20 cellular contexts compared by ENCODE assay signal in the genomic region with DNA sequence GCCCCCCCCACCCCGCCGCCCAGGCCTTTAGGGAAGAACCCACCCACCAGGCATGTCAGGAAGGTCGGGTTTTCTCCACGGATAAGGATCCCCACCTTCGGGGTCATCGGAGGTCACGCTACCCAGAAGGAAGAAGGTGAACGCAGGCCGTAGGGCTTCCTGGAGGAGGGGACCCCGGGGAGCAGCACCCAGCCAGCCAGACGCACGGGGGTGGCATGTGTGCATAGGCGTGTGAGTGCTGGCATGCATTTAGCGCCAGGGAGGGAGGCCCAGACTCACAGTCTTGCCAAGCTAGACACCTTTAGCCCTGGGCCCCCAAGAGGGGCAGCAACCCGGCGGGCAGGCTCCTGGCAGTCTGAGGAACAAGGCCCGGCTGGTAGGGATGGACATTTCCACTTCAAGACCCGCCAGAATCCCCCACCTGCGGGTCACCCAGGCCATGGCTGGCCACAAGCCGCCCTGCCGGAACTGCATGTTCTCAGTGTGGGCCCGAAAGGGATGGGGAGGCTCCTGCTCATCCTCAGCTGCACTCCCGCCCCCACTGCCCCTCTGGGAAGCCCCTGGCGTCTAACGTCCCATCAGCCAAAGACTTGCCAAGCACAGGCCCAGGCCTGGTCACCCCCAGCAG. TPM values are rescaled to one million over a fixed set of nuclear protein-coding genes. Genes with fewer than 3 reads are reported as not detected.
DNase-seq lines count a peak whose midpoint lies in the region; ATAC-seq and TF ChIP-seq lines count a peak whose summit lies in the region.
"Had no signal": no experiment of that assay in that cellular context is flagged by ENCODE, and none has a peak within 500 bp of the region (broad histone marks: within the 10 kb centered on the region; RNA-seq: fewer than 3 reads in every experiment).

No MANE protein-coding gene starts in this region.

- POLR2A ChIA-PET in WTC11 (lab: Charles Lee) = no interaction called here

- no peak overlapping the region for H3K4me3 Mint-ChIP-seq in activated T-cell treated with anti-CD3 and anti-CD28 coated beads, Interleukin-2, amount 50 U/mL, for 24 hours
- no peak overlapping the region for H3K4me3 Mint-ChIP-seq in activated T-cell treated with anti-CD3 and anti-CD28 coated beads, Interleukin-2, amount 50 U/mL, for 72 hours
- H3K4me3 Mint-ChIP-seq in dendritic cell treated with granulocyte-macrophage colony-stimulating factor and Interleukin-4, amounts not matched to agents 40 ng/mL and 50 ng/mL, for 4 days = no peak overlapping the region
- H3K4me3 Mint-ChIP-seq in stimulated activated effector memory CD8-positive, alpha-beta T cell treated with anti-CD3 and anti-CD28 coated beads, Interleukin-12 subunit alpha, Interleukin-12 subunit beta, amount 100 ng/mL, for 72 hours = no peak overlapping the region
- no peak overlapping the region for H3K4me3 Mint-ChIP-seq in WTC11
- H3K4me3 Mint-ChIP-seq: activated naive CD4-positive, alpha-beta T cell treated with anti-CD3 and anti-CD28 coated beads, Interleukin-2, amount 50 U/mL, for 24 hours had no signal

- H3K4me3 ChIP-seq in NB4 (ENCODE audit: low read depth, low read length) = peak overlapping the region; percentile 61
- H3K4me3 ChIP-seq: GM23248, sigmoid colon, transverse colon had no signal

- peaks cover 12% of the 10 kb centered on the region for H3K4me1 Mint-ChIP-seq in activated T-cell treated with anti-CD3 and anti-CD28 coated beads, Interleukin-2, amount 50 U/mL, for 24 hours (ENCODE audit: low read depth)
- peaks cover 14% of the 10 kb centered on the region for H3K4me1 Mint-ChIP-seq in activated T-cell treated with anti-CD3 and anti-CD28 coated beads, Interleukin-2, amount 50 U/mL, for 72 hours (ENCODE audit: low read depth)
- H3K4me1 Mint-ChIP-seq in dendritic cell treated with granulocyte-macrophage colony-stimulating factor and Interleukin-4, amounts not matched to agents 40 ng/mL and 50 ng/mL, for 4 days (ENCODE audit: low read depth) = peaks cover 48% of the 10 kb centered on the region
- peaks cover 18% of the 10 kb centered on the region for H3K4me1 Mint-ChIP-seq in stimulated activated effector memory CD8-positive, alpha-beta T cell treated with anti-CD3 and anti-CD28 coated beads, Interleukin-12 subunit alpha, Interleukin-12 subunit beta, amount 100 ng/mL, for 72 hours
- peaks cover 8% of the 10 kb centered on the region for H3K4me1 Mint-ChIP-seq in WTC11

- H3K27me3 Mint-ChIP-seq in activated T-cell treated with anti-CD3 and anti-CD28 coated beads, Interleukin-2, amount 50 U/mL, for 24 hours = no peaks in the 10 kb centered on the region
- no peaks in the 10 kb centered on the region for H3K27me3 Mint-ChIP-seq in activated T-cell treated with anti-CD3 and anti-CD28 coated beads, Interleukin-2, amount 50 U/mL, for 72 hours (ENCODE audit: low read depth)
- H3K27me3 Mint-ChIP-seq in dendritic cell treated with granulocyte-macrophage colony-stimulating factor and Interleukin-4, amounts not matched to agents 40 ng/mL and 50 ng/mL, for 4 days = peaks cover 4% of the 10 kb centered on the region
- H3K27me3 Mint-ChIP-seq in WTC11 (ENCODE audit: low read depth) = no peaks in the 10 kb centered on the region; the same call in 1 of the 2 replicates
- H3K27me3 Mint-ChIP-seq: activated naive CD4-positive, alpha-beta T cell treated with anti-CD3 and anti-CD28 coated beads, Interleukin-2, amount 50 U/mL, for 24 hours had no signal

- H3K36me3 Mint-ChIP-seq in activated T-cell treated with anti-CD3 and anti-CD28 coated beads, Interleukin-2, amount 50 U/mL, for 24 hours (ENCODE audit: low read depth) = no peaks in the 10 kb centered on the region
- no peaks in the 10 kb centered on the region for H3K36me3 Mint-ChIP-seq in activated T-cell treated with anti-CD3 and anti-CD28 coated beads, Interleukin-2, amount 50 U/mL, for 72 hours (ENCODE audit: insufficient read depth in 2 of 2)
- no peaks in the 10 kb centered on the region for H3K36me3 Mint-ChIP-seq in dendritic cell treated with granulocyte-macrophage colony-stimulating factor and Interleukin-4, amounts not matched to agents 40 ng/mL and 50 ng/mL, for 4 days (ENCODE audit: low read depth)
- H3K36me3 Mint-ChIP-seq in stimulated activated effector memory CD8-positive, alpha-beta T cell treated with anti-CD3 and anti-CD28 coated beads, Interleukin-12 subunit alpha, Interleukin-12 subunit beta, amount 100 ng/mL, for 72 hours = no peaks in the 10 kb centered on the region
- peaks cover 3% of the 10 kb centered on the region for H3K36me3 Mint-ChIP-seq in WTC11
- H3K36me3 Mint-ChIP-seq: activated naive CD4-positive, alpha-beta T cell treated with anti-CD3 and anti-CD28 coated beads, Interleukin-2, amount 50 U/mL, for 24 hours had no signal

- no peak for DNase-seq in activated T-cell treated with anti-CD3 and anti-CD28 coated beads, Interleukin-2, amount 50 U/mL, for 24 hours
- DNase-seq in activated T-cell treated with anti-CD3 and anti-CD28 coated beads, Interleukin-2, amount 50 U/mL, for 72 hours = no peak
- DNase-seq in NB4 (ENCODE audit: low read depth) (no peak), anterior cingulate cortex (lab: John Stamatoyannopoulos, UW) (no peak), WTC11 (ENCODE audit: low spot score) (no peak), amniotic stem cell (lab: John Stamatoyannopoulos, UW) (no peak)
- no peak for DNase-seq in stimulated activated effector memory CD8-positive, alpha-beta T cell treated with anti-CD3 and anti-CD28 coated beads, Interleukin-12 subunit alpha, Interleukin-12 subunit beta, amount 100 ng/mL, for 72 hours (ENCODE audit: low spot score in 2 of 2)
- DNase-seq: activated CD4-positive, CD25-positive, alpha-beta regulatory T cell; effector CD4-positive, alpha-beta T cell; GM23248; heart left ventricle; KBM-7; NCI-H1105 treated with DMSO at 0.1 percent for 48 hours; occipital lobe; RPMI8226; sigmoid colon; stimulated activated CD4-positive, alpha-beta T cell treated with anti-CD3 and anti-CD28 coated beads, Interleukin-4, amount 100 ng/mL, for 24 hours; transverse colon had no signal

- ATAC-seq in activated T-cell treated with anti-CD3 and anti-CD28 coated beads, Interleukin-2, amount 50 U/mL, for 72 hours (replicated peaks in 1 of 2) = no peak
- peak; percentile 22 for ATAC-seq in stimulated activated effector memory CD8-positive, alpha-beta T cell treated with anti-CD3 and anti-CD28 coated beads, Interleukin-12 subunit alpha, Interleukin-12 subunit beta, amount 100 ng/mL, for 72 hours
- ATAC-seq in WTC11 = no peak
- ATAC-seq: heart left ventricle had no signal

- TF ChIP-seq POLR2A in NB4 (IDR thresholded peaks at IDR 0.05; ENCODE audit: extremely low read depth, insufficient read length) = no peak

- peak overlapping the region; percentile 29 for H3K27ac Mint-ChIP-seq in activated T-cell treated with anti-CD3 and anti-CD28 coated beads, Interleukin-2, amount 50 U/mL, for 24 hours
- no peak overlapping the region for H3K27ac Mint-ChIP-seq in activated T-cell treated with anti-CD3 and anti-CD28 coated beads, Interleukin-2, amount 50 U/mL, for 72 hours
- peak overlapping the region; percentile 16 for H3K27ac Mint-ChIP-seq in dendritic cell treated with granulocyte-macrophage colony-stimulating factor and Interleukin-4, amounts not matched to agents 40 ng/mL and 50 ng/mL, for 4 days
- H3K27ac Mint-ChIP-seq in stimulated activated effector memory CD8-positive, alpha-beta T cell treated with anti-CD3 and anti-CD28 coated beads, Interleukin-12 subunit alpha, Interleukin-12 subunit beta, amount 100 ng/mL, for 72 hours = no peak overlapping the region
- no peak overlapping the region for H3K27ac Mint-ChIP-seq in WTC11
- H3K27ac Mint-ChIP-seq: activated naive CD4-positive, alpha-beta T cell treated with anti-CD3 and anti-CD28 coated beads, Interleukin-2, amount 50 U/mL, for 24 hours had no signal

- H3K9me3 Mint-ChIP-seq in activated T-cell treated with anti-CD3 and anti-CD28 coated beads, Interleukin-2, amount 50 U/mL, for 24 hours = no peaks in the 10 kb centered on the region
- H3K9me3 Mint-ChIP-seq in activated T-cell treated with anti-CD3 and anti-CD28 coated beads, Interleukin-2, amount 50 U/mL, for 72 hours = peaks cover 0 to 3% of the 10 kb centered on the region in 2 donors
- H3K9me3 Mint-ChIP-seq in dendritic cell treated with granulocyte-macrophage colony-stimulating factor and Interleukin-4, amounts not matched to agents 40 ng/mL and 50 ng/mL, for 4 days = no peaks in the 10 kb centered on the region
- H3K9me3 Mint-ChIP-seq in stimulated activated effector memory CD8-positive, alpha-beta T cell treated with anti-CD3 and anti-CD28 coated beads, Interleukin-12 subunit alpha, Interleukin-12 subunit beta, amount 100 ng/mL, for 72 hours = no peaks in the 10 kb centered on the region
- H3K9me3 Mint-ChIP-seq in WTC11 = peaks cover 8% of the 10 kb centered on the region
- H3K9me3 Mint-ChIP-seq: activated naive CD4-positive, alpha-beta T cell treated with anti-CD3 and anti-CD28 coated beads, Interleukin-2, amount 50 U/mL, for 24 hours had no signal

- intact Hi-C loops in dendritic cell treated with granulocyte-macrophage colony-stimulating factor and Interleukin-4, amounts not matched to agents 40 ng/mL and 50 ng/mL, for 4 days (cut with micrococcal nuclease) = no loop called here

- CTCF ChIA-PET in WTC11 (lab: Charles Lee) = no interaction called here

- TF ChIP-seq CTCF in NB4 (IDR thresholded peaks at IDR 0.05; ENCODE audit: low read depth, low read length) = no peak
- no peak for TF ChIP-seq CTCF in WTC11 (IDR thresholded peaks at IDR 0.05)

TF ChIP-seq in WTC11, 78 proteins besides CTCF, POLR2A, EP300 and RAD21 (continues in another document):
- TF ChIP-seq, protein P1, sequence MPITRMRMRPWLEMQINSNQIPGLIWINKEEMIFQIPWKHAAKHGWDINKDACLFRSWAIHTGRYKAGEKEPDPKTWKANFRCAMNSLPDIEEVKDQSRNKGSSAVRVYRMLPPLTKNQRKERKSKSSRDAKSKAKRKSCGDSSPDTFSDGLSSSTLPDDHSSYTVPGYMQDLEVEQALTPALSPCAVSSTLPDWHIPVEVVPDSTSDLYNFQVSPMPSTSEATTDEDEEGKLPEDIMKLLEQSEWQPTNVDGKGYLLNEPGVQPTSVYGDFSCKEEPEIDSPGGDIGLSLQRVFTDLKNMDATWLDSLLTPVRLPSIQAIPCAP (CRISPR knock-in tag; IDR thresholded peaks at IDR 0.05) = no peak

RNA-seq across cellular contexts. Expression of a gene that starts 16.7 kb away (rescaled TPM):
- 100 to 1,000 TPM; 209 to 236 TPM for total RNA-seq in activated T-cell treated with anti-CD3 and anti-CD28 coated beads, Interleukin-2, amount 50 U/mL, for 72 hours
- 42.9 to 45.7 TPM (median 44.3 TPM) in 3 replicates for total RNA-seq in WTC11 (2021)

RNA-seq across cellular contexts. Expression of a gene that starts 25.5 kb away (rescaled TPM):
- total RNA-seq in activated T-cell treated with anti-CD3 and anti-CD28 coated beads, Interleukin-2, amount 50 U/mL, for 72 hours = 10 to 100 TPM; 24.4 to 33.2 TPM
- total RNA-seq in WTC11 (2021) = 34.9 to 42.8 TPM (median 35.2 TPM) in 3 replicates

RNA-seq across cellular contexts. Expression of a gene that starts 25.6 kb away (rescaled TPM):
- total RNA-seq in activated T-cell treated with anti-CD3 and anti-CD28 coated beads, Interleukin-2, amount 50 U/mL, for 72 hours = 10 to 100 TPM; 11.7 to 13.6 TPM
- 26.5 to 29.2 TPM (median 26.7 TPM) in 3 replicates for total RNA-seq in WTC11 (2021)

Comparison
In these comparisons a context has a peak if more than half of its experiments do, and no peak if none do; other contexts are left out.
1. H3K27ac Mint-ChIP-seq: peak in activated T-cell treated with anti-CD3 and anti-CD28 coated beads, Interleukin-2, amount 50 U/mL, for 24 hours (single experiment) and dendritic cell treated with granulocyte-macrophage colony-stimulating factor and Interleukin-4, amounts not matched to agents 40 ng/mL and 50 ng/mL, for 4 days (single experiment); none in activated T-cell treated with anti-CD3 and anti-CD28 coated beads, Interleukin-2, amount 50 U/mL, for 72 hours (single experiment), stimulated activated effector memory CD8-positive, alpha-beta T cell treated with anti-CD3 and anti-CD28 coated beads, Interleukin-12 subunit alpha, Interleukin-12 subunit beta, amount 100 ng/mL, for 72 hours (single experiment) and WTC11 (single experiment).